10 cellular contexts compared by ENCODE assay signal in the genomic region with DNA sequence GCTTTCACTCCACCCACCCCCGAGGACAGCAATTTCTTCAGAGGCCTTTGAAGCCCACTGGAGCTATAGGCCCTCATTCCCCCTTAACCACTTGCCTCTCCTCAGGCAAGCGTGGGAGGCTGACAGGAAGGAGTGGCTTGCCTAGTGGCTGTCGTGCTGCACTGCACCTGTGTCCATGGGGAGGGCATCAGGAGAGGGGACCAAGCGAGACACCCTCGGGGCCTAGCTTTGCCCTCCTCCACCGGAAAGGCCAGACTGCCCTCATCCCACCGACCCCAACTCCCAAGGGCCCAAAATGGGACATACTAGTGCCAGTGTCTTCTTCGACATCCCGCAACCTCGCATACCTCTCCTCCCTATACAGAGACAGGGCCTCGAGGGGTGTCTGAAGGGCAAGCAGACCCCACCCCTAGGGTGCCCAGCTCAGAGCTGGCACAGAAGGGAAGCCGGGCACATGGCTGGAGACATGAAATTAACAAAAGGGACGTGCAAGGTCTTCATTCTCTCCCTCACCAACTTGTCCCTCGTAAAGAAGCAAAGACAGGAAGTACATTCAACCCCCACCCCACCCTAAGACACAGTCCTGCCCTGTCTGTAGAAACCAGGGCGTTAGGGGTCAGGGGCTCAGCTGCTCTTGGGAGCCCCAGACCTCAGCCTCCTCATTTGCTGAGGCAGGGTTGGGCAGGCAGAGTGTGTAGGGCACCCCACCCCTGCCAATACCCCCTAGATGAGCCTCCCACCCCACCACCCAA. TPM values are rescaled to one million over a fixed set of nuclear protein-coding genes. Genes with fewer than 3 reads are reported as not detected.
DNase-seq lines count a peak whose midpoint lies in the region; ATAC-seq and TF ChIP-seq lines count a peak whose summit lies in the region.
"Had no signal": no experiment of that assay in that cellular context is flagged by ENCODE, and none has a peak within 500 bp of the region (broad histone marks: within the 10 kb centered on the region; RNA-seq: fewer than 3 reads in every experiment).

No MANE protein-coding gene starts in this region.

- no peaks in the 10 kb centered on the region for H3K27me3 Mint-ChIP-seq in activated CD8-positive, alpha-beta T cell treated with anti-CD3 and anti-CD28 coated beads, Interleukin-2, amount 10 ng/mL, durations not matched to agents 7 days and 5 days (ENCODE audit: low read depth)
- no peaks in the 10 kb centered on the region for H3K27me3 Mint-ChIP-seq in endodermal cell (ENCODE audit: insufficient read depth)

- no peaks in the 10 kb centered on the region for H3K4me1 ChIP-seq in endodermal cell (ENCODE audit: control insufficient read depth, insufficient read depth, low read length)
- H3K4me1 ChIP-seq: A549 had no signal

- ATAC-seq in activated CD8-positive, alpha-beta T cell treated with anti-CD3 and anti-CD28 coated beads, Interleukin-2, amount 10 ng/mL, durations not matched to agents 7 days and 5 days = peak; percentile 84
- no peak for ATAC-seq in HG02571 (IDR thresholded peaks at IDR 0.05; ENCODE audit: unreplicated experiment)

- no peaks in the 10 kb centered on the region for H3K9me3 Mint-ChIP-seq in activated CD8-positive, alpha-beta T cell treated with anti-CD3 and anti-CD28 coated beads, Interleukin-2, amount 10 ng/mL, durations not matched to agents 7 days and 5 days (ENCODE audit: insufficient read depth)
- no peaks in the 10 kb centered on the region for H3K9me3 Mint-ChIP-seq in endodermal cell

- H3K9ac ChIP-seq in endodermal cell (ENCODE audit: extremely low read depth, low read length, poor library complexity, severe bottlenecking) = no peak overlapping the region

- peak overlapping the region; percentile 50 for H3K4me3 Mint-ChIP-seq in activated CD8-positive, alpha-beta T cell treated with anti-CD3 and anti-CD28 coated beads, Interleukin-2, amount 10 ng/mL, durations not matched to agents 7 days and 5 days
- no peak overlapping the region for H3K4me3 Mint-ChIP-seq in endodermal cell

- H3K27ac ChIP-seq in endodermal cell (ENCODE audit: low read depth, low read length) = no peak overlapping the region
- H3K27ac ChIP-seq: A549 had no signal

- H3K36me3 Mint-ChIP-seq in activated CD8-positive, alpha-beta T cell treated with anti-CD3 and anti-CD28 coated beads, Interleukin-2, amount 10 ng/mL, durations not matched to agents 7 days and 5 days (ENCODE audit: low read depth) = peaks cover 10% of the 10 kb centered on the region
- peaks cover 2% of the 10 kb centered on the region for H3K36me3 Mint-ChIP-seq in endodermal cell (ENCODE audit: low read depth)

- CTCF ChIA-PET in activated CD8-positive, alpha-beta T cell treated with anti-CD3 and anti-CD28 coated beads, Interleukin-2, amount 10 ng/mL, durations not matched to agents 7 days and 5 days (lab: Charles Lee) = interaction anchor here (1.1 to 12.9 kb wide), 4 partner anchors 11 to 25 kb away, joined by 4 to 116 read pairs (median 14); a partner anchor contains a TSS

- no peaks in the 10 kb centered on the region for H3K9me3 ChIP-seq in endodermal cell (ENCODE audit: control insufficient read depth, low read length)
- H3K9me3 ChIP-seq: A549 had no signal

- POLR2A ChIA-PET in activated CD8-positive, alpha-beta T cell treated with anti-CD3 and anti-CD28 coated beads, Interleukin-2, amount 10 ng/mL, durations not matched to agents 7 days and 5 days (lab: Charles Lee) = interaction anchor here (1.0 kb wide), 1 partner anchor 24 kb away, joined by 3 read pairs; no protein-coding TSS in a partner anchor

- no peak overlapping the region for H3K4me3 ChIP-seq in endodermal cell (ENCODE audit: low read length)
- H3K4me3 ChIP-seq: A549 had no signal

- DNase-seq in NCI-H82 (lab: John Stamatoyannopoulos, UW) = peak; percentile 11
- no peak for DNase-seq in NCI-H82 treated with DMSO at 0.1 percent for 48 hours (lab: John Stamatoyannopoulos, UW; ENCODE audit: unreplicated experiment)
- DNase-seq in activated CD8-positive, alpha-beta T cell treated with anti-CD3 and anti-CD28 coated beads, Interleukin-2, amount 10 ng/mL, durations not matched to agents 7 days and 5 days = peak; percentile 59
- DNase-seq in endodermal cell = peak; percentile 63
- peak; percentile 42 for DNase-seq in stimulated activated naive CD4-positive, alpha-beta T cell treated with Interleukin-2 at 50 U/mL for 16 hours (lab: John Stamatoyannopoulos, UW)
- no peak for DNase-seq in kidney tubule cell (ENCODE audit: low spot score)
- no peak for DNase-seq in OCI-M2 (lab: John Stamatoyannopoulos, UW; ENCODE audit: unreplicated experiment)

- peak; percentile 57 for TF ChIP-seq CTCF in endodermal cell (conservative IDR thresholded peaks at IDR 0.05)

- WGBS in endodermal cell (ENCODE audit: insufficient coverage in 1 of 2, insufficient read length in 1 of 2), 2 experiments = 91 to 100% methylated on average over 1 to 15 of the region's 15 CpGs

- H3K4me1 Mint-ChIP-seq in activated CD8-positive, alpha-beta T cell treated with anti-CD3 and anti-CD28 coated beads, Interleukin-2, amount 10 ng/mL, durations not matched to agents 7 days and 5 days (ENCODE audit: low read depth) = peaks cover 56% of the 10 kb centered on the region
- no peaks in the 10 kb centered on the region for H3K4me1 Mint-ChIP-seq in endodermal cell

- no peaks in the 10 kb centered on the region for H3K36me3 ChIP-seq in endodermal cell (ENCODE audit: control insufficient read depth, insufficient read depth, low read length)

- H3K27me3 ChIP-seq in endodermal cell (ENCODE audit: control insufficient read depth, insufficient read depth, low read length, poor library complexity, severe bottlenecking) = no peaks in the 10 kb centered on the region

- H3K27ac Mint-ChIP-seq in activated CD8-positive, alpha-beta T cell treated with anti-CD3 and anti-CD28 coated beads, Interleukin-2, amount 10 ng/mL, durations not matched to agents 7 days and 5 days = peak overlapping the region; percentile 92
- no peak overlapping the region for H3K27ac Mint-ChIP-seq in endodermal cell

RNA-seq across cellular contexts. Expression of a gene that starts 24.3 kb away (rescaled TPM):
- total RNA-seq in activated CD8-positive, alpha-beta T cell treated with anti-CD3 and anti-CD28 coated beads, Interleukin-2, amount 10 ng/mL, durations not matched to agents 7 days and 5 days = 1 to 10 TPM; 9.1 to 9.5 TPM
- total RNA-seq in endodermal cell = 10 to 100 TPM; 12.9 to 14.7 TPM
- polyA plus RNA-seq in endodermal cell (2013, experiment 1 of 2) = 2.2 TPM
- 1.4 TPM for polyA plus RNA-seq in endodermal cell (2013, experiment 2 of 2)
- total RNA-seq: fibroblast of villous mesenchyme had no signal

RNA-seq across cellular contexts. Expression of a gene that starts 55.0 kb away (rescaled TPM):
- total RNA-seq in activated CD8-positive, alpha-beta T cell treated with anti-CD3 and anti-CD28 coated beads, Interleukin-2, amount 10 ng/mL, durations not matched to agents 7 days and 5 days = 10 to 100 TPM; 49.3 to 51.4 TPM
- 10 to 100 TPM; 35.2 to 38.4 TPM for total RNA-seq in endodermal cell
- 44.3 TPM for polyA plus RNA-seq in endodermal cell (2013, experiment 1 of 2)
- polyA plus RNA-seq in endodermal cell (2013, experiment 2 of 2) = 40.9 TPM

Comparison
In these comparisons a context has a peak if more than half of its experiments do, and no peak if none do; other contexts are left out.
1. DNase-seq: peak in NCI-H82 (single experiment), activated CD8-positive, alpha-beta T cell treated with anti-CD3 and anti-CD28 coated beads, Interleukin-2, amount 10 ng/mL, durations not matched to agents 7 days and 5 days (single experiment), endodermal cell (single experiment) and stimulated activated naive CD4-positive, alpha-beta T cell treated with Interleukin-2 at 50 U/mL for 16 hours (single experiment); none in NCI-H82 treated with DMSO at 0.1 percent for 48 hours (single experiment), kidney tubule cell (single experiment) and OCI-M2 (single experiment).